Comparison of ENCODE assay signal across 1 cellular context in the genomic region with DNA sequence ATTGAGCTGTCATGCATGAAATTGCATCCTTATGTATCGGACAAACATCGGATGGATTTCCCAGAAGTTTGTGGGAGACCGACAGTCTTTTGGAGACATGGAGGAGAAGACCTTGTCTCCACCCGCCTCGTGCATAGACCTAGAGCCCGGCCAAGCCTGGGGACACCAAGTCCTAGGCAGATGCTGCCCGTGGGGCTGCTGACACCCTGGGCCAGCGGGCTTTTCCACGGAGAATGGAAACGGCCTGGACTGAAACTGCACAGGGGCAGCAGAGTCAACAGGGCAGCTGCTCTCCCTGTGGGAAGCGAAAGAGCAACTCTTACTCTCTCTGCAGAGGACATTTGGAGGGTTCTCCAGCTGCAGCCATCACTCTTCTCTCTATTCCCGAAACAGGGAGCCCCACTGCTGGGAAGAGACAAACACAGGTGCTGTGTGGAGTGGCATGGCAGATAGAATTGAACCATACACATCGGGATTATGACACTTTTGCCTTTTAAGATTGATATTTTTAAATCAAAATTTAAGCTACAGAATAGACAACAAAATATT.
TF ChIP-seq lines count a peak whose summit lies in the region.

No MANE protein-coding gene starts in this region.

TF ChIP-seq in SK-N-SH, 30 proteins besides CTCF, POLR2A, EP300 and RAD21 (continued from another document):
- TF ChIP-seq USF2 (IDR thresholded peaks at IDR 0.05; ENCODE audit: borderline replicate concordance, low read depth, low read length): no peak
